ENCODE assay signal across 21 cellular contexts in the genomic region with DNA sequence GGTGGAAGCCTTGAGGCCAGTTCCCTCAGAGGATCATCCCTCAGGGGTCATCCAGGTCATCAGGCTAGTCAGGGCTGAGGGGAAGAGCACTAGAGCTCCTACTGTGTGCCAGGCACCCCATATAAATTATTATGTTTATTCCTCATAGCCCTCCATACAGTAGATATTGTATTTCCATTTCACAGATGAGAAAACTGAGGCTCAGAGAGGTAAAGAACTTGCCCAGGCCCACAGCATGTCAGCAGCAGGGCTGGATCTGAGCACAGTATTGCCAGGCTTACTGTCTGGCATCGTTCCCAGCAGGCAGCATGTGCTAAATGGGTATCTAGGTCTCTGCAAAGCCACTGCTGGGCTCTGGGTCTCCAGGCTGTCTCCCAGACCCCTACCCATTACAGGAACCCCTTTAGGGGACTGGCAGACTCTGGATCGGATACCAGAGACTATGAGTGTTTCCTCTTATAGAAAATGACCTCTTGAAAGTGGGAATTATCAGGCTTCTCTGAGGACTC.
DNase-seq lines count a peak whose midpoint lies in the region; ATAC-seq and TF ChIP-seq lines count a peak whose summit lies in the region.
"Had no signal": no experiment of that assay in that cellular context is flagged by ENCODE, and none has a peak within 500 bp of the region (broad histone marks: within the 10 kb centered on the region; RNA-seq: fewer than 3 reads in every experiment).

No MANE protein-coding gene starts in this region.

- H3K79me2 ChIP-seq in SK-N-SH (ENCODE audit: insufficient read depth): no peaks in the 10 kb centered on the region

- TF ChIP-seq CTCF in SK-N-SH (IDR thresholded peaks at IDR 0.05): no peak
- no peak for TF ChIP-seq CTCF in type B pancreatic cell (conservative IDR thresholded peaks at IDR 0.05)

- CTCF ChIA-PET in SK-N-SH (lab: Yijun Ruan, JAX): interaction anchor here (1.3 kb wide), 1 partner anchor 26 kb away, joined by 3 read pairs; no protein-coding TSS in a partner anchor

- no peak overlapping the region for H3K4me2 ChIP-seq in SK-N-SH
- H3K4me2 ChIP-seq: PC-9 had no signal

- H3K27ac Mint-ChIP-seq in type B pancreatic cell: no peak overlapping the region
- H3K27ac Mint-ChIP-seq: CD4-positive, alpha-beta memory T cell had no signal

- H3K4me1 ChIP-seq in SK-N-SH (ENCODE audit: control insufficient read depth in 1 of 2, insufficient read depth in 2 of 2, low read depth in 1 of 2, low read length in 1 of 2): peaks cover 0 to 35% of the 10 kb centered on the region in 2 experiments; a peak in 1 of 4 replicates

- H3K9ac ChIP-seq in SK-N-SH: no peak overlapping the region

- H3K9me3 ChIP-seq in SK-N-SH: no peaks in the 10 kb centered on the region
- H3K9me3 ChIP-seq: MG63 had no signal

- no peaks in the 10 kb centered on the region for H3K9me2 ChIP-seq in SK-N-SH

- no peaks in the 10 kb centered on the region for H3K36me3 ChIP-seq in SK-N-SH (replicated peaks in 1 of 2; ENCODE audit: control insufficient read depth in 1 of 2, insufficient read depth in 2 of 2, low read length in 1 of 2)
- H3K36me3 ChIP-seq: MG63 had no signal

- no peak for TF ChIP-seq RAD21 in SK-N-SH (IDR thresholded peaks at IDR 0.05; ENCODE audit: low read length)

- peaks cover 31% of the 10 kb centered on the region for H3K27me3 Mint-ChIP-seq in type B pancreatic cell

- no peaks in the 10 kb centered on the region for H3K4me1 Mint-ChIP-seq in type B pancreatic cell (ENCODE audit: unreplicated experiment)
- H3K4me1 Mint-ChIP-seq: CD4-positive, alpha-beta memory T cell had no signal

- DNase-seq in SK-N-SH (peak; percentile 55), RPMI8226 (peak; percentile 9), islet precursor cell (peak; percentile 29), type B pancreatic cell (ENCODE audit: extremely low spot score, unreplicated experiment) (peak; percentile 16), AG08396 (ENCODE audit: low spot score) (no peak), iPS-NIHi11 (ENCODE audit: low spot score) (no peak)
- DNase-seq: C1 segment of cervical spinal cord; CD4-positive, alpha-beta memory T cell; COR-L47; DMS79 treated with DMSO at 0.1 percent for 48 hours; GF-D8; KG1; MG63; NCI-H2081; NCI-H345; NCI-H510A treated with DMSO at 0.1 percent for 48 hours; NCI-H774; PC-9; SHP77 had no signal

- no peak overlapping the region for H3K4me3 ChIP-seq in SK-N-SH (ENCODE audit: low read depth in 2 of 2, low read length in 1 of 2)
- H3K4me3 ChIP-seq: MG63, PC-9 had no signal

- H3K9me3 Mint-ChIP-seq in type B pancreatic cell: no peaks in the 10 kb centered on the region
- H3K9me3 Mint-ChIP-seq: CD4-positive, alpha-beta memory T cell had no signal

- TF ChIP-seq EP300 in SK-N-SH (IDR thresholded peaks at IDR 0.05; ENCODE audit: borderline replicate concordance in 1 of 2, low read depth in 1 of 2, low read length in 1 of 2): peak in 1 of 2 experiments; percentile 29; a peak in 1 of 4 replicates

- H3K27ac ChIP-seq in SK-N-SH (ENCODE audit: low read depth in 2 of 2, low read length in 1 of 2): peak overlapping the region in 1 of 2 experiments; percentile 34; a peak in 1 of 4 replicates
- H3K27ac ChIP-seq: PC-9 had no signal

- no peaks in the 10 kb centered on the region for H3F3A ChIP-seq in SK-N-SH (replicated peaks; ENCODE audit: insufficient read depth)

- no peaks in the 10 kb centered on the region for H3K36me3 Mint-ChIP-seq in type B pancreatic cell
- H3K36me3 Mint-ChIP-seq: CD4-positive, alpha-beta memory T cell had no signal

- 11% methylated on average over 2 of the region's 2 CpGs for WGBS in SK-N-SH (ENCODE audit: low lambda C conversion rate)

- H3K27me3 ChIP-seq in SK-N-SH (ENCODE audit: insufficient read depth): no peaks in the 10 kb centered on the region
- H3K27me3 ChIP-seq: MG63 had no signal

- no peak overlapping the region for H2AFZ ChIP-seq in SK-N-SH (ENCODE audit: low read depth)
- H2AFZ ChIP-seq: PC-9 had no signal

- no peak overlapping the region for H3K4me3 Mint-ChIP-seq in type B pancreatic cell
- H3K4me3 Mint-ChIP-seq: CD4-positive, alpha-beta memory T cell had no signal

- ATAC-seq in SK-N-SH treated with all-trans-retinoic acid at 6 μM for 48 hours: no peak
- ATAC-seq: HCT116 had no signal

- no peaks in the 10 kb centered on the region for H4K20me1 ChIP-seq in SK-N-SH (ENCODE audit: insufficient read depth)

- POLR2A ChIA-PET in SK-N-SH (lab: Yijun Ruan, JAX): no interaction called here

TF ChIP-seq in SK-N-SH, 30 proteins besides CTCF, POLR2A, EP300 and RAD21:
- TF ChIP-seq RCOR1 (IDR thresholded peaks at IDR 0.05; ENCODE audit: low read length) (peak; percentile 57; the same call in 1 of the 2 replicates), RXRA (IDR thresholded peaks at IDR 0.05; ENCODE audit: borderline replicate concordance, low read depth) (no peak)

TF ChIP-seq in SK-N-SH treated with all-trans-retinoic acid at 6 μM for 48 hours, 23 proteins besides CTCF, POLR2A, EP300 and RAD21 (continues in another document):
- TF ChIP-seq GLIS3 (CRISPR knock-in tag; IDR thresholded peaks at IDR 0.05) (no peak), SNAI2 (CRISPR knock-in tag; IDR thresholded peaks at IDR 0.05) (no peak), TCF4 (CRISPR knock-in tag; IDR thresholded peaks at IDR 0.05; ENCODE audit: borderline replicate concordance) (no peak), ISL1 (CRISPR knock-in tag; IDR thresholded peaks at IDR 0.05) (no peak), RARB (CRISPR knock-in tag; IDR thresholded peaks at IDR 0.05) (no peak), POU6F1 (CRISPR knock-in tag; IDR thresholded peaks at IDR 0.05; ENCODE audit: borderline replicate concordance, low read depth) (no peak), TSHZ2 (CRISPR knock-in tag; IDR thresholded peaks at IDR 0.05) (no peak), PPARA (CRISPR knock-in tag; IDR thresholded peaks at IDR 0.05; ENCODE audit: borderline replicate concordance) (no peak), ZNF70 (CRISPR knock-in tag; IDR thresholded peaks at IDR 0.05) (no peak), CSDC2 (CRISPR knock-in tag; IDR thresholded peaks at IDR 0.05) (no peak), ARNTL (CRISPR knock-in tag; IDR thresholded peaks at IDR 0.05; ENCODE audit: borderline replicate concordance, low read depth) (no peak), ZNF565 (CRISPR knock-in tag; conservative IDR thresholded peaks at IDR 0.05; ENCODE audit: low read depth) (no peak)
- TF ChIP-seq, protein P1, sequence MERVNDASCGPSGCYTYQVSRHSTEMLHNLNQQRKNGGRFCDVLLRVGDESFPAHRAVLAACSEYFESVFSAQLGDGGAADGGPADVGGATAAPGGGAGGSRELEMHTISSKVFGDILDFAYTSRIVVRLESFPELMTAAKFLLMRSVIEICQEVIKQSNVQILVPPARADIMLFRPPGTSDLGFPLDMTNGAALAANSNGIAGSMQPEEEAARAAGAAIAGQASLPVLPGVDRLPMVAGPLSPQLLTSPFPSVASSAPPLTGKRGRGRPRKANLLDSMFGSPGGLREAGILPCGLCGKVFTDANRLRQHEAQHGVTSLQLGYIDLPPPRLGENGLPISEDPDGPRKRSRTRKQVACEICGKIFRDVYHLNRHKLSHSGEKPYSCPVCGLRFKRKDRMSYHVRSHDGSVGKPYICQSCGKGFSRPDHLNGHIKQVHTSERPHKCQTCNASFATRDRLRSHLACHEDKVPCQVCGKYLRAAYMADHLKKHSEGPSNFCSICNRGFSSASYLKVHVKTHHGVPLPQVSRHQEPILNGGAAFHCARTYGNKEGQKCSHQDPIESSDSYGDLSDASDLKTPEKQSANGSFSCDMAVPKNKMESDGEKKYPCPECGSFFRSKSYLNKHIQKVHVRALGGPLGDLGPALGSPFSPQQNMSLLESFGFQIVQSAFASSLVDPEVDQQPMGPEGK (CRISPR knock-in tag; IDR thresholded peaks at IDR 0.05; ENCODE audit: borderline replicate concordance): no peak

Comparison
In these comparisons a context has a peak if more than half of its experiments do, and no peak if none do; other contexts are left out.
1. DNase-seq: peak in SK-N-SH (single experiment), RPMI8226 (single experiment), islet precursor cell (single experiment) and type B pancreatic cell (single experiment); none in AG08396 (single experiment) and iPS-NIHi11 (single experiment).